In the genomic region with DNA sequence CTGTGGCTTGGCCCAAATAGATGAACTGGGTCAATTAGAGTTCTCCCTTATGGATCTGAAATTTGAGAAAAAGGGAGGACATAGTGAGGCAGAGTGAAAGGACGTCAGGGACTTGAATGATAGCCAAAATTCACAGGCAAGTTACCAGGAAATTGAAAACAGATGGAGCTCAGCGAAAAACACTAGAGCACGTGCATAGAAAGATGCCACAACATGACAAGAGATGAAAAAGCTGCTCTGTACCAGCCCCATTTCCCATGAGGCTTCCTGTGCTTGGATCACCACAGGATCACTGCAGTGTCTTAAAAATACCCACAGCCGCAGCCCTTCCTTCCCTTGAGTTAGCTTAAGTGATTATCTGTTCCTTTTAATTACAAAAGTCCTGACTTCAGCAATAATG, we compare ENCODE assay signal across 21 cellular contexts.
DNase-seq lines count a peak whose midpoint lies in the region; ATAC-seq and TF ChIP-seq lines count a peak whose summit lies in the region.
"Had no signal": no experiment of that assay in that cellular context is flagged by ENCODE, and none has a peak within 500 bp of the region (broad histone marks: within the 10 kb centered on the region; RNA-seq: fewer than 3 reads in every experiment).

No MANE protein-coding gene starts in this region.

- DNase-seq in AG09319 (ENCODE audit: extremely low read depth, low read depth) (peak; percentile 49), EH (ENCODE audit: low read depth) (peak; percentile 76), NCI-H446 treated with DMSO at 0.1 percent for 48 hours (lab: John Stamatoyannopoulos, UW) (peak; percentile 24), fibroblast of mammary gland (ENCODE audit: low read depth) (peak; percentile 88), SW480 (ENCODE audit: low spot score) (no peak), posterior cingulate gyrus (no peak), NCI-H2196 treated with DMSO at 0.1 percent for 48 hours (lab: John Stamatoyannopoulos, UW; ENCODE audit: unreplicated experiment) (no peak)
- no peak for DNase-seq in stimulated activated effector memory CD8-positive, alpha-beta T cell treated with anti-CD3 and anti-CD28 coated beads, Interleukin-12 subunit alpha, Interleukin-12 subunit beta, amount 100 ng/mL, for 72 hours (ENCODE audit: low spot score in 2 of 2)
- DNase-seq: activated CD4-positive, alpha-beta T cell treated with anti-CD3 and anti-CD28 coated beads for 1 hour; activated effector memory CD4-positive, alpha-beta T cell treated with anti-CD3 and anti-CD28 coated beads, Interleukin-2, amount 50 U/mL, for 16 hours; AML-193; aorta; DMS153; glutamatergic neuron; H9; NCI-H1105 treated with DMSO at 0.1 percent for 48 hours; NCI-H2227 treated with DMSO at 0.1 percent for 48 hours; ovary; SIG-M5; stimulated activated CD4-positive, alpha-beta T cell treated with anti-CD3 and anti-CD28 coated beads, Interleukin-4, amount 100 ng/mL, for 24 hours; T1000 had no signal

- no peaks in the 10 kb centered on the region for H3K36me3 Mint-ChIP-seq in stimulated activated effector memory CD8-positive, alpha-beta T cell treated with anti-CD3 and anti-CD28 coated beads, Interleukin-12 subunit alpha, Interleukin-12 subunit beta, amount 100 ng/mL, for 72 hours

- no peaks in the 10 kb centered on the region for H3K4me1 Mint-ChIP-seq in stimulated activated effector memory CD8-positive, alpha-beta T cell treated with anti-CD3 and anti-CD28 coated beads, Interleukin-12 subunit alpha, Interleukin-12 subunit beta, amount 100 ng/mL, for 72 hours

- no peaks in the 10 kb centered on the region for H3K9me3 Mint-ChIP-seq in stimulated activated effector memory CD8-positive, alpha-beta T cell treated with anti-CD3 and anti-CD28 coated beads, Interleukin-12 subunit alpha, Interleukin-12 subunit beta, amount 100 ng/mL, for 72 hours
- H3K9me3 Mint-ChIP-seq: H9 had no signal

- ATAC-seq in stimulated activated effector memory CD8-positive, alpha-beta T cell treated with anti-CD3 and anti-CD28 coated beads, Interleukin-12 subunit alpha, Interleukin-12 subunit beta, amount 100 ng/mL, for 72 hours = no peak

- no peak overlapping the region for H3K4me3 Mint-ChIP-seq in stimulated activated effector memory CD8-positive, alpha-beta T cell treated with anti-CD3 and anti-CD28 coated beads, Interleukin-12 subunit alpha, Interleukin-12 subunit beta, amount 100 ng/mL, for 72 hours
- H3K4me3 Mint-ChIP-seq: H9 had no signal

- no peak overlapping the region for H3K4me3 ChIP-seq in fibroblast of mammary gland (ENCODE audit: control insufficient read depth, low read depth, low read length)
- H3K4me3 ChIP-seq: ovary had no signal

- intact Hi-C loops in posterior cingulate gyrus (cut with DNase I) = no loop called here

- TF ChIP-seq CTCF in AG09319 (IDR thresholded peaks at IDR 0.05; ENCODE audit: low read depth, low read length) (no peak), fibroblast of mammary gland (conservative IDR thresholded peaks at IDR 0.05; ENCODE audit: control insufficient read depth, insufficient read depth, low read depth, low read length) (no peak)

- H3K27ac Mint-ChIP-seq in stimulated activated effector memory CD8-positive, alpha-beta T cell treated with anti-CD3 and anti-CD28 coated beads, Interleukin-12 subunit alpha, Interleukin-12 subunit beta, amount 100 ng/mL, for 72 hours = no peak overlapping the region

Comparison
In these comparisons a context has a peak if more than half of its experiments do, and no peak if none do; other contexts are left out.
1. DNase-seq: peak in AG09319 (single experiment), EH (single experiment), NCI-H446 treated with DMSO at 0.1 percent for 48 hours (single experiment) and fibroblast of mammary gland (single experiment); none in SW480 (single experiment), posterior cingulate gyrus (0 of 10), stimulated activated effector memory CD8-positive, alpha-beta T cell treated with anti-CD3 and anti-CD28 coated beads, Interleukin-12 subunit alpha, Interleukin-12 subunit beta, amount 100 ng/mL, for 72 hours (0 of 2) and NCI-H2196 treated with DMSO at 0.1 percent for 48 hours (single experiment).